ENCODE assay signal across 1 cellular context in genomic region chr20:13243826-13244376, GRCh38.
TF ChIP-seq lines count a peak whose summit lies in the region.

No MANE protein-coding gene starts in this region.

TF ChIP-seq in HepG2, 621 proteins besides CTCF, POLR2A, EP300 and RAD21 (continued from another document):
- TF ChIP-seq REPIN1 (CRISPR knock-in tag; IDR thresholded peaks at IDR 0.05; ENCODE audit: borderline replicate concordance, low read depth) (peak; percentile 90), IRF1 (CRISPR knock-in tag; IDR thresholded peaks at IDR 0.05; ENCODE audit: low read depth) (no peak), FOXK2 (IDR thresholded peaks at IDR 0.05) (no peak), FOXM1 (CRISPR knock-in tag; IDR thresholded peaks at IDR 0.05) (no peak), IKZF4 (CRISPR knock-in tag; IDR thresholded peaks at IDR 0.05; ENCODE audit: borderline replicate concordance, low read depth, not compliant biosample characterization) (no peak), KAT2B (IDR thresholded peaks at IDR 0.05; ENCODE audit: borderline replicate concordance, low read depth, low read length) (no peak), PAX8 (CRISPR knock-in tag; IDR thresholded peaks at IDR 0.05; ENCODE audit: borderline replicate concordance) (0 out of 2 replicates have a peak, but pooled peaks have one; percentile 48), ZNF343 (CRISPR knock-in tag; IDR thresholded peaks at IDR 0.05) (peak; percentile 63; the same call in 1 of the 2 replicates), ATF5 (CRISPR knock-in tag; IDR thresholded peaks at IDR 0.05; ENCODE audit: low read depth) (no peak), ZNF329 (CRISPR knock-in tag; IDR thresholded peaks at IDR 0.05; ENCODE audit: low read depth) (no peak), ISL2 (CRISPR knock-in tag; IDR thresholded peaks at IDR 0.05) (peak; percentile 100), BHLHE40 (IDR thresholded peaks at IDR 0.05; ENCODE audit: low read length) (peak; percentile 39; the same call in 1 of the 2 replicates), ERF (CRISPR knock-in tag; IDR thresholded peaks at IDR 0.05) (peak; percentile 97), ZNF143 (CRISPR knock-in tag; IDR thresholded peaks at IDR 0.05) (no peak), ZNF703 (CRISPR knock-in tag; IDR thresholded peaks at IDR 0.05; ENCODE audit: borderline replicate concordance) (no peak; the same call in 1 of the 2 replicates), TRAFD1 (CRISPR knock-in tag; IDR thresholded peaks at IDR 0.05; ENCODE audit: borderline replicate concordance) (no peak), NFE2 (CRISPR knock-in tag; IDR thresholded peaks at IDR 0.05) (no peak)
TF ChIP-seq in HepG2: peak in this region for 312.
